ENCODE assay signal across 1 cellular context in the genomic region with DNA sequence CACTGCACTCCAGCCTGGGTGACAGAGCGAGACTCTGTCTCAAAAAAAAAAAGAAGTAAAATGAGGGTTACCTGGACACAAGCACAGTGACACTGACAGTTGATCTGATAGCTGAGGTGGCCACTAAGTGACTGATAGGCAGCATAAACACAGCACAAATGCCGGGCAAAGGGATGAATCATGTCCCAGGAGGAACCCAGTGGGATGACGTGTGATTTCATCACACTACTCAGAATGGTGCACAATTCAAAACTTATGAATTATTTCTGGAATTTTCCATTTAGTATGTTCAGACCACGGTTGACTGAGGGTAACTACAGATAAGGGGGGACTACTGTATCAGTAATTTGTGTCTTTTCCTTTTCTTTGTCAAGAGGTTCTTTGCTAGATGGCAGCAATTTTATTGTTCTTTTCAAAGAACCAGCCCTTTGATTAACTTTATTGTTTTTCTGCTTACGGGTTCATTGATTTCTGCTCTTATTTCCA.
TF ChIP-seq lines count a peak whose summit lies in the region.

No MANE protein-coding gene starts in this region.

TF ChIP-seq in K562, 482 proteins besides CTCF, POLR2A, EP300 and RAD21 (continued from another document):
- TF ChIP-seq, protein P1, sequence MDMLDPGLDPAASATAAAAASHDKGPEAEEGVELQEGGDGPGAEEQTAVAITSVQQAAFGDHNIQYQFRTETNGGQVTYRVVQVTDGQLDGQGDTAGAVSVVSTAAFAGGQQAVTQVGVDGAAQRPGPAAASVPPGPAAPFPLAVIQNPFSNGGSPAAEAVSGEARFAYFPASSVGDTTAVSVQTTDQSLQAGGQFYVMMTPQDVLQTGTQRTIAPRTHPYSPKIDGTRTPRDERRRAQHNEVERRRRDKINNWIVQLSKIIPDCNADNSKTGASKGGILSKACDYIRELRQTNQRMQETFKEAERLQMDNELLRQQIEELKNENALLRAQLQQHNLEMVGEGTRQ (CRISPR knock-in tag; IDR thresholded peaks at IDR 0.05) = no peak
- no peak for TF ChIP-seq HNRNPK (IDR thresholded peaks at IDR 0.05; ENCODE audit: low read depth, low read length, poor library complexity, severe bottlenecking)
- TF ChIP-seq SRF (CRISPR knock-in tag; IDR thresholded peaks at IDR 0.05) = no peak
- no peak for TF ChIP-seq SIN3B (IDR thresholded peaks at IDR 0.05; ENCODE audit: low read depth)
- TF ChIP-seq PRPF4 (IDR thresholded peaks at IDR 0.05; ENCODE audit: insufficient read depth, low read depth, low read length, poor library complexity, severe bottlenecking) = no peak
- TF ChIP-seq EP400 (IDR thresholded peaks at IDR 0.05) = peak; percentile 49; the same call in 1 of the 2 replicates
- TF ChIP-seq PYGO2 (tag; IDR thresholded peaks at IDR 0.05) = 0 out of 2 replicates have a peak, but pooled peaks have one; percentile 43
- TF ChIP-seq ZBTB7A (IDR thresholded peaks at IDR 0.05; ENCODE audit: borderline replicate concordance, control insufficient read depth, low read depth, low read length) = no peak
- no peak for TF ChIP-seq SMAD2 (IDR thresholded peaks at IDR 0.05; ENCODE audit: low read depth, low read length)
- TF ChIP-seq CBFB (CRISPR knock-in tag; IDR thresholded peaks at IDR 0.05) = no peak
